ENCODE assay signal across 16 cellular contexts in the genomic region with DNA sequence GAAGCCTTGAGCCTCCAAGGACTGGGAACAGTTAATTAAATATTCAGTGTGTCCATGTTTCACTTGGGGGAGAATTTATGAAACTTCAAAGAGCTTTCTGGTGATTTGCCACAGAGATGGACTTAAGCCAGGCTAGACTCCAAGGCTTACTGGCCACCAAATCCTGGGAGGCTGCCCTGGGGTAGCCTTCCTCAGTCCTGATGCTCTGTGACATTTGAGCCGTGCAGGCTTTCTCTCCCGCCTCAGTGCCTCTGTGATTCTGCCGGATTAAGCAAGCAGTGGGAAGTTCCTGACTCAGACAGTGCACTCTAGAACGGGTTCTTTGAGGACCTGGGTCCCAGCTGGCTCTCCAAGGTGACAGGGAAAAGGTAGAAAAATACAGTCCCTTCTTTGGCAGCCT.
"Had no signal": no experiment of that assay in that cellular context is flagged by ENCODE, and none has a peak within 500 bp of the region (broad histone marks: within the 10 kb centered on the region; RNA-seq: fewer than 3 reads in every experiment).

No MANE protein-coding gene starts in this region.

- H3K36me3 ChIP-seq: brain microvascular endothelial cell had no signal

- H3K27ac ChIP-seq: brain microvascular endothelial cell, foreskin keratinocyte had no signal

- H3K27me3 ChIP-seq: brain microvascular endothelial cell, foreskin keratinocyte had no signal

- H3K27ac Mint-ChIP-seq: activated CD8-positive, alpha-beta memory T cell treated with anti-CD3 and anti-CD28 coated beads, Interleukin-2, amount 10 ng/mL, durations not matched to agents 7 days and 5 days; activated naive CD8-positive, alpha-beta T cell; dendritic cell treated with granulocyte-macrophage colony-stimulating factor and Interleukin-4, amounts not matched to agents 40 ng/mL and 50 ng/mL, for 4 days; immature natural killer cell; stimulated activated memory B cell treated with anti-CD40 and anti-IgM and Interleukin-4, amounts not matched to agents 10 μg/mL and 1 μg/mL and 100 μg/mL, for 72 hours had no signal

- H3K27me3 Mint-ChIP-seq: activated CD8-positive, alpha-beta memory T cell treated with anti-CD3 and anti-CD28 coated beads, Interleukin-2, amount 10 ng/mL, durations not matched to agents 7 days and 5 days; activated naive CD8-positive, alpha-beta T cell; dendritic cell treated with granulocyte-macrophage colony-stimulating factor and Interleukin-4, amounts not matched to agents 40 ng/mL and 50 ng/mL, for 4 days had no signal

- ATAC-seq: activated CD8-positive, alpha-beta memory T cell treated with anti-CD3 and anti-CD28 coated beads, Interleukin-2, amount 10 ng/mL, durations not matched to agents 7 days and 5 days; activated T-cell treated with anti-CD3 and anti-CD28 coated beads, Interleukin-2, amount 50 U/mL, for 4 hours; foreskin keratinocyte; left cardiac atrium; stimulated activated memory B cell treated with anti-CD40 and anti-IgM and Interleukin-4, amounts not matched to agents 10 μg/mL and 1 μg/mL and 100 μg/mL, for 72 hours had no signal

- H3K4me3 Mint-ChIP-seq: activated CD8-positive, alpha-beta memory T cell treated with anti-CD3 and anti-CD28 coated beads, Interleukin-2, amount 10 ng/mL, durations not matched to agents 7 days and 5 days; activated naive CD8-positive, alpha-beta T cell; activated T-cell treated with anti-CD3 and anti-CD28 coated beads, Interleukin-2, amount 50 U/mL, for 4 hours; dendritic cell treated with granulocyte-macrophage colony-stimulating factor and Interleukin-4, amounts not matched to agents 40 ng/mL and 50 ng/mL, for 4 days; immature natural killer cell; stimulated activated memory B cell treated with anti-CD40 and anti-IgM and Interleukin-4, amounts not matched to agents 10 μg/mL and 1 μg/mL and 100 μg/mL, for 72 hours had no signal

- H3K4me3 ChIP-seq: lung had no signal

- DNase-seq: activated CD4-positive, alpha-beta T cell treated with anti-CD3 and anti-CD28 coated beads for 1 hour; activated CD4-positive, alpha-beta T cell treated with anti-CD3 and anti-CD28 coated beads, Interleukin-2, amount 50 U/mL, for 4 hours; activated CD8-positive, alpha-beta memory T cell treated with anti-CD3 and anti-CD28 coated beads, Interleukin-2, amount 10 ng/mL, durations not matched to agents 7 days and 5 days; activated effector memory CD4-positive, alpha-beta T cell treated with anti-CD3 and anti-CD28 coated beads, Interleukin-2, amount 50 U/mL, for 16 hours; activated T-cell treated with anti-CD3 and anti-CD28 coated beads, Interleukin-2, amount 50 U/mL, for 4 hours; brain microvascular endothelial cell; cerebellar nuclear complex; effector memory CD4-positive, alpha-beta T cell; foreskin keratinocyte; immature natural killer cell; left cardiac atrium; midbrain had no signal
